In genomic region chr9:37293664-37294524, GRCh38 we compare ENCODE assay signal across 9 cellular contexts.
DNase-seq lines count a peak whose midpoint lies in the region; ATAC-seq and TF ChIP-seq lines count a peak whose summit lies in the region.
"Had no signal": no experiment of that assay in that cellular context is flagged by ENCODE, and none has a peak within 500 bp of the region (broad histone marks: within the 10 kb centered on the region; RNA-seq: fewer than 3 reads in every experiment).

No MANE protein-coding gene starts in this region.

- no peaks in the 10 kb centered on the region for H3K9me3 ChIP-seq in WERI-Rb-1 (ENCODE audit: severe bottlenecking)
- H3K9me3 ChIP-seq in CD8-positive, alpha-beta T cell (ENCODE audit: low read length): no peaks in the 10 kb centered on the region

- no peak for TF ChIP-seq CTCF in WERI-Rb-1 (IDR thresholded peaks at IDR 0.05; ENCODE audit: low read depth, low read length)
- no peak for TF ChIP-seq CTCF in CD8-positive, alpha-beta T cell (IDR thresholded peaks at IDR 0.05)

- DNase-seq in stimulated activated naive CD8-positive, alpha-beta T cell treated with anti-CD3 and anti-CD28 coated beads, Interleukin-15, Interleukin-2, amounts not matched to agents 100 U/mL and 50 U/mL, for 24 hours: no peak
- DNase-seq in WERI-Rb-1: no peak
- DNase-seq in sciatic nerve (ENCODE audit: low spot score): no peak
- no peak for DNase-seq in NCI-H226
- DNase-seq in CD8-positive, alpha-beta T cell: no peak
- DNase-seq in ACHN: no peak
- DNase-seq: naive thymus-derived CD4-positive, alpha-beta T cell had no signal

- in situ Hi-C loops in ACHN (cut with HindIII; ENCODE audit: low pct_ligation_motif_present, low pct_unique_long_range_greater_than_20kb, low sequenced_read_pairs): no loop called here

- CTCF ChIA-PET in CD8-positive, alpha-beta T cell (lab: Charles Lee): no interaction called here

- H3K4me3 Mint-ChIP-seq in stimulated activated naive CD8-positive, alpha-beta T cell treated with anti-CD3 and anti-CD28 coated beads, Interleukin-15, Interleukin-2, amounts not matched to agents 100 ng/mL and 50 ng/mL, for 24 hours: no peak overlapping the region
- no peak overlapping the region for H3K4me3 Mint-ChIP-seq in CD8-positive, alpha-beta T cell

- H3K4me1 ChIP-seq in CD8-positive, alpha-beta T cell (ENCODE audit: insufficient read depth, low read length): peaks cover 11% of the 10 kb centered on the region

- intact Hi-C loops in sciatic nerve (cut with DNase I): no loop called here
- intact Hi-C loops in CD8-positive, alpha-beta T cell (cut with DNase I, micrococcal nuclease): loop anchor here in 1 of 2 experiments (10.0 kb wide), 1 partner anchor 209 kb away; no protein-coding TSS in a partner anchor

- H3K9me3 Mint-ChIP-seq in stimulated activated naive CD8-positive, alpha-beta T cell treated with anti-CD3 and anti-CD28 coated beads, Interleukin-15, Interleukin-2, amounts not matched to agents 100 ng/mL and 50 ng/mL, for 24 hours: peaks cover 4% of the 10 kb centered on the region
- H3K9me3 Mint-ChIP-seq in CD8-positive, alpha-beta T cell: no peaks in the 10 kb centered on the region

- H3K27me3 ChIP-seq in WERI-Rb-1 (ENCODE audit: insufficient read depth, low read depth, severe bottlenecking): no peaks in the 10 kb centered on the region
- H3K27me3 ChIP-seq in CD8-positive, alpha-beta T cell (ENCODE audit: insufficient read depth, low read length): no peaks in the 10 kb centered on the region

- H3K36me3 ChIP-seq in WERI-Rb-1: no peaks in the 10 kb centered on the region
- H3K36me3 ChIP-seq in CD8-positive, alpha-beta T cell (ENCODE audit: insufficient read depth, low read length): no peaks in the 10 kb centered on the region

- no peak overlapping the region for H3K4me3 ChIP-seq in WERI-Rb-1 (ENCODE audit: low read depth, low read length)
- no peak overlapping the region for H3K4me3 ChIP-seq in CD8-positive, alpha-beta T cell (ENCODE audit: low read depth, low read length)

- no peak for ATAC-seq in stimulated activated naive CD8-positive, alpha-beta T cell treated with anti-CD3 and anti-CD28 coated beads, Interleukin-15, Interleukin-2, amounts not matched to agents 100 U/mL and 50 U/mL, for 24 hours
- ATAC-seq in HG03039 (IDR thresholded peaks at IDR 0.05; ENCODE audit: unreplicated experiment) (peak; percentile 44), sciatic nerve (no peak)
- no peak for ATAC-seq in CD8-positive, alpha-beta T cell
- ATAC-seq: naive thymus-derived CD4-positive, alpha-beta T cell had no signal

- POLR2A ChIA-PET in CD8-positive, alpha-beta T cell (lab: Charles Lee): no interaction called here

- H3K27me3 Mint-ChIP-seq in stimulated activated naive CD8-positive, alpha-beta T cell treated with anti-CD3 and anti-CD28 coated beads, Interleukin-15, Interleukin-2, amounts not matched to agents 100 ng/mL and 50 ng/mL, for 24 hours: no peaks in the 10 kb centered on the region
- no peaks in the 10 kb centered on the region for H3K27me3 Mint-ChIP-seq in CD8-positive, alpha-beta T cell (ENCODE audit: low read depth)
- H3K27me3 Mint-ChIP-seq: naive thymus-derived CD4-positive, alpha-beta T cell had no signal

- H3K4me1 Mint-ChIP-seq in stimulated activated naive CD8-positive, alpha-beta T cell treated with anti-CD3 and anti-CD28 coated beads, Interleukin-15, Interleukin-2, amounts not matched to agents 100 ng/mL and 50 ng/mL, for 24 hours (ENCODE audit: low read depth): peaks cover 88% of the 10 kb centered on the region
- H3K4me1 Mint-ChIP-seq in CD8-positive, alpha-beta T cell (ENCODE audit: low read depth): peaks cover 60% of the 10 kb centered on the region

- H3K27ac Mint-ChIP-seq in stimulated activated naive CD8-positive, alpha-beta T cell treated with anti-CD3 and anti-CD28 coated beads, Interleukin-15, Interleukin-2, amounts not matched to agents 100 ng/mL and 50 ng/mL, for 24 hours: peak overlapping the region; percentile 69
- H3K27ac Mint-ChIP-seq in CD8-positive, alpha-beta T cell: no peak overlapping the region

- peaks cover 35% of the 10 kb centered on the region for H3K36me3 Mint-ChIP-seq in stimulated activated naive CD8-positive, alpha-beta T cell treated with anti-CD3 and anti-CD28 coated beads, Interleukin-15, Interleukin-2, amounts not matched to agents 100 ng/mL and 50 ng/mL, for 24 hours (ENCODE audit: low read depth)
- peaks cover 5% of the 10 kb centered on the region for H3K36me3 Mint-ChIP-seq in CD8-positive, alpha-beta T cell

- H3K27ac ChIP-seq in WERI-Rb-1: peak overlapping the region; percentile 38
- H3K27ac ChIP-seq in CD8-positive, alpha-beta T cell (ENCODE audit: low read depth, low read length): no peak overlapping the region
